23 cellular contexts compared by ENCODE assay signal in the genomic region with DNA sequence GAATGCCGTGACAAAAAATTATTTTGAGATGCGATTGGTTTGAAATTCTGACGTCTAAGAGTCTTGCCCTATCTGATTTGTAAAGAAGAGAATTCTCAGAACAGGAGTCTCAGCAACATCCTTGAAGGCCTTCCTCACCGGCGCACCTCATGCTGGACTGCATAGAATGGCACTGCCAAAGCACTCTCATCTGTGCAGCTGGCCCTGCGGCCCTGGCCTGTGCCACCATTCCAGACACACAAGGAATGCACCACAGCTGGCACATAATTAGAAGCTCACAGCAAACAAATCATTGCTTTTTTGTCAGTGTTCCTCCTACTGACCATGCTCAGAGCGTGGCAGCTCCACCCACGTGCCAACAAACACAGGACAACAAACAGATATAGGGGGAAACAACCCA.
DNase-seq lines count a peak whose midpoint lies in the region; ATAC-seq and TF ChIP-seq lines count a peak whose summit lies in the region.
"Had no signal": no experiment of that assay in that cellular context is flagged by ENCODE, and none has a peak within 500 bp of the region (broad histone marks: within the 10 kb centered on the region; RNA-seq: fewer than 3 reads in every experiment).

No MANE protein-coding gene starts in this region.

- ATAC-seq in HG02642 (IDR thresholded peaks at IDR 0.05; ENCODE audit: poor library complexity, unreplicated experiment), result no peak
- ATAC-seq: activated T-cell treated with anti-CD3 and anti-CD28 coated beads, Interleukin-2, amount 50 U/mL, for 4 hours had no signal

- H3K9me3 Mint-ChIP-seq in HFFc6 (no peaks in the 10 kb centered on the region), nephron progenitor cell (peaks cover 7% of the 10 kb centered on the region)
- H3K9me3 Mint-ChIP-seq: activated naive CD4-positive, alpha-beta T cell treated with anti-CD3 and anti-CD28 coated beads, Interleukin-2, amount 10 ng/mL, durations not matched to agents 7 days and 5 days; activated T-cell treated with anti-CD3 and anti-CD28 coated beads, Interleukin-2, amount 50 U/mL, for 4 hours had no signal

- no peaks in the 10 kb centered on the region for H3K9me3 ChIP-seq in breast epithelium
- H3K9me3 ChIP-seq: esophagus muscularis mucosa, left ventricle myocardium inferior, vagina had no signal

- H3K36me3 ChIP-seq in breast epithelium, result no peaks in the 10 kb centered on the region
- H3K36me3 ChIP-seq: esophagus muscularis mucosa, left ventricle myocardium inferior, vagina had no signal

- H3K4me3 Mint-ChIP-seq in HFFc6 (peak overlapping the region; percentile 63), nephron progenitor cell (no peak overlapping the region)
- H3K4me3 Mint-ChIP-seq: activated naive CD4-positive, alpha-beta T cell treated with anti-CD3 and anti-CD28 coated beads, Interleukin-2, amount 10 ng/mL, durations not matched to agents 7 days and 5 days; activated T-cell treated with anti-CD3 and anti-CD28 coated beads, Interleukin-2, amount 50 U/mL, for 4 hours; CD4-positive, CD25-positive, alpha-beta regulatory T cell had no signal

- H3K27ac ChIP-seq in angular gyrus (ENCODE audit: low read depth, low read length) (peak overlapping the region; percentile 27), breast epithelium (no peak overlapping the region)
- H3K27ac ChIP-seq: esophagus muscularis mucosa, left ventricle myocardium inferior, vagina had no signal

- H3K36me3 Mint-ChIP-seq in HFFc6 (ENCODE audit: low read depth), result peaks cover 30% of the 10 kb centered on the region
- H3K36me3 Mint-ChIP-seq in nephron progenitor cell (ENCODE audit: low read depth), result no peaks in the 10 kb centered on the region
- H3K36me3 Mint-ChIP-seq: activated naive CD4-positive, alpha-beta T cell treated with anti-CD3 and anti-CD28 coated beads, Interleukin-2, amount 10 ng/mL, durations not matched to agents 7 days and 5 days; CD4-positive, CD25-positive, alpha-beta regulatory T cell had no signal

- no peak for TF ChIP-seq CTCF in HFFc6 (IDR thresholded peaks at IDR 0.05)
- TF ChIP-seq CTCF in breast epithelium (IDR thresholded peaks at IDR 0.05), result no peak
- no peak for TF ChIP-seq CTCF in nephron progenitor cell (IDR thresholded peaks at IDR 0.05)

- no peaks in the 10 kb centered on the region for H3K27me3 ChIP-seq in breast epithelium
- H3K27me3 ChIP-seq: vagina had no signal

- DNase-seq in A172 (ENCODE audit: low spot score), result peak; percentile 13
- DNase-seq in HFFc6, result peak; percentile 9
- DNase-seq in myocyte (ENCODE audit: low read depth), result peak; percentile 76
- no peak for DNase-seq in breast epithelium (ENCODE audit: low spot score in 2 of 2)
- DNase-seq in nephron progenitor cell, result no peak
- DNase-seq in NCI-H2107 treated with DMSO at 0.1 percent for 48 hours (lab: John Stamatoyannopoulos, UW; ENCODE audit: unreplicated experiment), result no peak
- DNase-seq: activated CD4-positive, alpha-beta T cell treated with anti-CD3 and anti-CD28 coated beads for 1 hour; activated naive CD4-positive, alpha-beta T cell treated with anti-CD3 and anti-CD28 coated beads, Interleukin-2, amount 10 ng/mL, durations not matched to agents 7 days and 5 days; activated T-cell treated with anti-CD3 and anti-CD28 coated beads, Interleukin-2, amount 50 U/mL, for 4 hours; CD4-positive, CD25-positive, alpha-beta regulatory T cell; effector CD8-positive, alpha-beta T cell; GDM1; glutamatergic neuron; KBM-7; left ventricle myocardium inferior; MV-4-11; NCI-H1694; NCI-H446; stimulated activated CD4-positive, alpha-beta T cell treated with anti-CD3 and anti-CD28 coated beads, Interleukin-15, amount 100 ng/mL, for 24 hours had no signal

- no peak overlapping the region for H3K4me3 ChIP-seq in breast epithelium
- H3K4me3 ChIP-seq: esophagus muscularis mucosa, left ventricle myocardium inferior, vagina had no signal

- peaks cover 82% of the 10 kb centered on the region for H3K4me1 Mint-ChIP-seq in HFFc6 (ENCODE audit: low read depth)
- peaks cover 27% of the 10 kb centered on the region for H3K4me1 Mint-ChIP-seq in nephron progenitor cell
- H3K4me1 Mint-ChIP-seq: activated naive CD4-positive, alpha-beta T cell treated with anti-CD3 and anti-CD28 coated beads, Interleukin-2, amount 10 ng/mL, durations not matched to agents 7 days and 5 days; CD4-positive, CD25-positive, alpha-beta regulatory T cell had no signal

- H3K4me1 ChIP-seq in breast epithelium, result no peaks in the 10 kb centered on the region
- H3K4me1 ChIP-seq: esophagus muscularis mucosa, left ventricle myocardium inferior, vagina had no signal

- intact Hi-C loops in breast epithelium (cut with DNase I; ENCODE audit: low total_unique reads), result no loop called here

- peak overlapping the region; percentile 91 for H3K27ac Mint-ChIP-seq in HFFc6
- H3K27ac Mint-ChIP-seq in nephron progenitor cell, result no peak overlapping the region
- H3K27ac Mint-ChIP-seq: activated naive CD4-positive, alpha-beta T cell treated with anti-CD3 and anti-CD28 coated beads, Interleukin-2, amount 10 ng/mL, durations not matched to agents 7 days and 5 days; CD4-positive, CD25-positive, alpha-beta regulatory T cell had no signal

- TF ChIP-seq POLR2A in breast epithelium (IDR thresholded peaks at IDR 0.05), result no peak

- H3K27me3 Mint-ChIP-seq in HFFc6 (ENCODE audit: insufficient read depth) (peaks cover 4% of the 10 kb centered on the region), nephron progenitor cell (ENCODE audit: low read depth, poor library complexity) (peaks cover 13% of the 10 kb centered on the region)
- H3K27me3 Mint-ChIP-seq: activated naive CD4-positive, alpha-beta T cell treated with anti-CD3 and anti-CD28 coated beads, Interleukin-2, amount 10 ng/mL, durations not matched to agents 7 days and 5 days had no signal

Comparison
In these comparisons a context has a peak if more than half of its experiments do, and no peak if none do; other contexts are left out.
1. DNase-seq: peak in A172 (single experiment), HFFc6 (single experiment) and myocyte (single experiment); none in breast epithelium (0 of 2), nephron progenitor cell (single experiment) and NCI-H2107 treated with DMSO at 0.1 percent for 48 hours (single experiment).